ENCODE assay signal across 1 cellular context in the genomic region with DNA sequence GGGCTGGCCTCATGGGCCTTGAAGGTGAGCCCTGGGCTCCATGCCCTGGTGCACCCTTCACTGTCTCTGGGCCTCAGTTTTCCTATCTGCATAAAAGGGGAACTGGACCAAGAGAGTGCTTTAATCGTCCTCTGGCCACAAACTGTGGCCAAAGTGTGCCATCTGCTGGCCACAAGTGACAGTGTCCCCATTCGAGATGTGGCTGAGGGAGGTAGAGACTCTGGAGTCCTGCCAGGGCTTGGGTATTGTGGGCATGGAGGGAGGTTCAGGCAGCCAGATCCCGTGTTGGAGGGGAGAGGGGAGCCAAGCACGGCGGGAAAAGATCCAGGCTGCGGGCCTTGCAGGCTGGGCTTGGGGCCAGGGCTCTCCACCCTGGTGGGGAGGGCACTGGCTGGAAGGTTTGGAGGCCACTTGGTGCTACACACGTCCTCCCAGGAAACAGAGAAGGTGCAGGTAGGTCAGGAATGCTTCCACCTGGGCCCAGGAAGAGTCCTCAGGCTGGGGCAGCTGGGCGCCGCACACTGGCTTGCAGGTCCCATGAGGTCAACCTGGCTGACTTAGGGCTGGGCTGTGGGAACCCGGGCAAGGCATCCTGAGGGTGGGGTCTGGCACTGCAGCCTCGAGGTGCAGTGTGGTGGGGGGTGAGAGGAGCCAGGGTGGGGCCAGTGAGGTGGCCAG.
TF ChIP-seq lines count a peak whose summit lies in the region.

No MANE protein-coding gene starts in this region.

TF ChIP-seq in H1, 55 proteins besides CTCF, POLR2A, EP300 and RAD21:
- TF ChIP-seq FOSL1 (IDR thresholded peaks at IDR 0.05; ENCODE audit: insufficient read depth, low read depth, low read length), result no peak
- no peak for TF ChIP-seq RNF2 (IDR thresholded peaks at IDR 0.05; ENCODE audit: borderline replicate concordance, low read depth, low read length, missing control alignments, poor library complexity, severe bottlenecking)
- peak; percentile 83 for TF ChIP-seq KDM1A (IDR thresholded peaks at IDR 0.05; ENCODE audit: borderline replicate concordance, low read length)
- TF ChIP-seq BRCA1 (IDR thresholded peaks at IDR 0.05; ENCODE audit: low read depth, low read length), result 0 out of 2 replicates have a peak, but pooled peaks have one; percentile 16
TF ChIP-seq in H1: peak in this region for 2.
